Comparison of ENCODE assay signal across 7 cellular contexts in the genomic region with DNA sequence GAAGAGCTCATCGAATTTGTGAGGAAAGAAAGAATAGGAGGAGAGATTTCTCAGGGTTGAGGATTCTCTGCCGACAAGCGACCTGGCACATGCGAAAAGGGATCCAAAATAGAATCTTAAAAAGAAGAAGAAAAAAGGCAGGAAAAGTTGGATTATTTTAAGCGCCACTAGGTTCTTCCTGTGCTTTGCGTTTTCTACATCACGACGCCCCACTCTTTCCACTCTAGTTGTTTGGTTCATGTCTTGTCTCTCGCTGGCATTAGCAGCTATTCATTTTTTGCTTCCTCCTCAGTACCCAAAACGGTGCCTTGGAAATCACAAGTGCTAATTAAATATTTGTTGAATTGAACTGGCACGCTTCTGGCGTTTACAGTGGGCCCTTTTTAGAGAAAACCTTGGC. TPM values are rescaled to one million over a fixed set of nuclear protein-coding genes. Genes with fewer than 3 reads are reported as not detected.
A peak's percentile ranks its signal among the peaks of the same experiment; 100 is the strongest.
DNase-seq lines count a peak whose midpoint lies in the region; ATAC-seq, FAIRE-seq and TF ChIP-seq lines count a peak whose summit lies in the region.

No MANE protein-coding gene starts in this region.

- H3K4me1 ChIP-seq in adipocyte (ENCODE audit: control insufficient read depth, insufficient read depth, low read length): peaks cover 6% of the 10 kb centered on the region
- peaks cover 0 to 22% (median 12%) of the 10 kb centered on the region in 4 donors for H3K4me1 ChIP-seq in transverse colon

- TF ChIP-seq POLR2A in transverse colon (IDR thresholded peaks at IDR 0.05): no peak

- H3K4me3 ChIP-seq in adipocyte (ENCODE audit: low read length): peak overlapping the region; percentile 97
- H3K4me3 ChIP-seq in transverse colon: peak overlapping the region; percentile 51 to 82 (median 60)

- intact Hi-C loops in transverse colon (cut with DNase I; ENCODE audit: low total_unique reads): loop anchor here (5.0 kb wide), 1 partner anchor 114 kb away; no protein-coding TSS in a partner anchor

- FAIRE-seq in GM18507 (lab: Jason Lieb, UNC): peak; percentile 41

- H3K27me3 Mint-ChIP-seq in immature natural killer cell (ENCODE audit: low read depth in 3 of 3): peaks cover 0 to 2% (median 1%) of the 10 kb centered on the region in 3 donors

- H3K4me1 Mint-ChIP-seq in immature natural killer cell: peaks cover 0 to 7% of the 10 kb centered on the region in 2 donors

- peak; percentile 4 for ATAC-seq in HG03342 (IDR thresholded peaks at IDR 0.05; ENCODE audit: unreplicated experiment)

- H3K4me3 Mint-ChIP-seq in immature natural killer cell: no peak overlapping the region

- H3K27me3 ChIP-seq in adipocyte (replicated peaks; ENCODE audit: control insufficient read depth, insufficient read depth, low read length): no peaks in the 10 kb centered on the region
- no peaks in the 10 kb centered on the region for H3K27me3 ChIP-seq in transverse colon

- WGBS in transverse colon (ENCODE audit: low coverage in 1 of 2), 2 donors: 1 to 3% methylated on average over 12 of the region's 12 CpGs

- peak overlapping the region; percentile 86 to 89 (median 86) for H3K27ac ChIP-seq in transverse colon

- H3K9me3 ChIP-seq in adipocyte (ENCODE audit: control insufficient read depth, low read length): no peaks in the 10 kb centered on the region
- H3K9me3 ChIP-seq in transverse colon: no peaks in the 10 kb centered on the region

- no peak for TF ChIP-seq CTCF in transverse colon (IDR thresholded peaks at IDR 0.05)

- H3K36me3 ChIP-seq in adipocyte (ENCODE audit: control insufficient read depth, insufficient read depth, low read length, severe bottlenecking) (peaks cover 15% of the 10 kb centered on the region), transverse colon (peaks cover 0 to 12% (median 4%) of the 10 kb centered on the region in 4 donors)

- H3K36me3 Mint-ChIP-seq in immature natural killer cell: peaks cover 0 to 16% (median 0%) of the 10 kb centered on the region in 3 donors

- H3K9me3 Mint-ChIP-seq in immature natural killer cell: no peaks in the 10 kb centered on the region

- DNase-seq in GM18507 (ENCODE audit: extremely low spot score, insufficient read length, low read depth) (no peak), adipocyte (ENCODE audit: low read depth) (no peak), immature natural killer cell (peak in 2 of 3 donors; percentile 14 to 26), transverse colon (no peak), SKM-1 (lab: John Stamatoyannopoulos, UW; ENCODE audit: unreplicated experiment) (no peak), islet precursor cell (no peak)

- TF ChIP-seq EP300 in transverse colon (IDR thresholded peaks at IDR 0.05; ENCODE audit: low read depth): no peak

- H3K9ac ChIP-seq in adipocyte (ENCODE audit: low read length): peak overlapping the region; percentile 97

- in situ Hi-C loops in transverse colon (cut with MboI; ENCODE audit: low pct_ligation_motif_present in 1 of 4, low pct_unique_long_range_greater_than_20kb in 1 of 4, low sequenced_read_pairs in 3 of 4): loop anchor here in 2 of 4 donors (10.0 kb wide), 1 partner anchor 112 kb away; no protein-coding TSS in a partner anchor

- no peak overlapping the region for H3K27ac Mint-ChIP-seq in immature natural killer cell

RNA-seq across cellular contexts. Expression of gene FRA10AC1, which starts 0.7 kb away (rescaled TPM):
- 1 to 10 TPM; 3.0 to 4.5 (median 3.6) TPM for polyA plus RNA-seq in immature natural killer cell
- 10 to 100 TPM in 3 of 4 donors, 1 to 10 TPM in 1; 1.9 to 37.4 (median 13.9) TPM for total RNA-seq in transverse colon

RNA-seq across cellular contexts. Expression of gene LGI1, which starts 54.7 kb away (rescaled TPM):
- not detected for polyA plus RNA-seq in immature natural killer cell
- total RNA-seq in transverse colon: 1 to 10 TPM in 2 of 4 donors, not detected in 2; 1.1 to 2.4 TPM

Comparison
In these comparisons a context has a peak if more than half of its experiments do, and no peak if none do; other contexts are left out.
1. DNase-seq: peak in immature natural killer cell (2 of 3); none in GM18507 (single experiment), adipocyte (single experiment), transverse colon (single experiment), SKM-1 (single experiment) and islet precursor cell (single experiment).